Comparison of ENCODE assay signal across 8 cellular contexts in the genomic region with DNA sequence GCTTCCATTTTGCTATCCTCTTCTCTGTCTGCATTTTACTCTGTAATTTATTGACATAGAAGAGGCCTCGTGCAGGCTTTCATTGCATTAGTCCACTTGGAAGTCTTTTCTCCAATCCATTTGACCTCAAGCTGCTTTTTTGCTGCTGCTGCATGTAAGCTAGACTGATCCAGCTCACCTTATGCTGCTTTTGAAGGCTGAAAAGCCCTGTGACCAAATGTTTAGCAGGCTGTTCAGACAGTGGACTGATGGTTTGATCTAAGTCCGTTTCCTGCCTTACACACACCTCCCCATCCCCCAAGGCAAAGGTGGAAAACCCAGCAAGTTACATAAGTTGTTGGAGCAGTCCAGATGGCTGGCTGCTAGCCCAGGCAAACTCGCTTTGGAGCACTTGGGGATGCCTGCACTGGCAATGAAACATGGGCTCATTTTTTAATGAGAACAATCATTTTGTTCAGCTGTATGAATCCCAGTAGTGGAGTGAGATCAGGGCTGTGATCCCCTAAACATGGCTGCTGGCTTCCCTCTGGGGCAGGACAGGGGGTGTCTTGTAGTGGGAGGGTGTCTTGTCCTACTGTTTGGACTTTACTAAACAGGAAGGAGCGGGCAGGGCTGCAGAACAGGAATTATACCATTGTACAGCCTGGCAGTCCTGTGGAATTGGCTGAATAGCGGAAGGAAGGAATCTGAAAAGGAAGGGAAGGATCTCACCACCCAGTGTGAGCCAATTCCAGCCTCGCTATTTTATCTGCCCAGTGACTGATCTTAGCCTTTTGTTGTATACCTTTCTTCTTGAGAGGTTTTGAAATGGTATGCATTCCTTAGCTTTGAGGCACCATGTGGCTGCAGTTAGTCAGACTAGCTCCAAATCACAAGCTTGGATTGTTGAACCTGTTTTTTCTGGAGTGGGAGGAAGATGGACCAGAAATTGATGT.
DNase-seq lines count a peak whose midpoint lies in the region; ATAC-seq, FAIRE-seq and TF ChIP-seq lines count a peak whose summit lies in the region.

No MANE protein-coding gene starts in this region.

- DNase-seq in adrenal gland (peak; percentile 55 to 85 (median 62)), heart left ventricle (peak; percentile 76 to 92 (median 88)), posterior cingulate gyrus (peak; percentile 46 to 94 (median 78)), NCI-H2107 (lab: John Stamatoyannopoulos, UW) (no peak), GM19239 (ENCODE audit: insufficient read length, low spot score) (no peak)

- peak; percentile 80 to 93 (median 92) for ATAC-seq in heart left ventricle
- no peak for ATAC-seq in GM19023 (IDR thresholded peaks at IDR 0.05; ENCODE audit: unreplicated experiment)

- TF ChIP-seq POLR2A in adrenal gland (IDR thresholded peaks at IDR 0.05) (no peak), heart left ventricle (IDR thresholded peaks at IDR 0.05) (no peak)

- H3K27ac ChIP-seq in ACC112 (ENCODE audit: low read depth, low read length) (peak overlapping the region; percentile 68), HUES64 (ENCODE audit: low read depth, low read length) (peak overlapping the region; percentile 40), adrenal gland (peak overlapping the region in 2 of 5 donors; percentile 42 to 55), heart left ventricle (peak overlapping the region; percentile 1 to 84 (median 75))

- H3K79me2 ChIP-seq in ACC112 (ENCODE audit: control insufficient read depth, insufficient read depth, low read length, unreplicated experiment): no peaks in the 10 kb centered on the region

- TF ChIP-seq CTCF in adrenal gland (IDR thresholded peaks at IDR 0.05) (no peak), heart left ventricle (IDR thresholded peaks at IDR 0.05) (no peak)

- H2AFZ ChIP-seq in ACC112 (ENCODE audit: low read length, unreplicated experiment): peak overlapping the region; percentile 69

- no peak for FAIRE-seq in GM19239 (lab: Jason Lieb, UNC)

- 0 out of 2 replicates have a peak overlapping the region, but pooled peaks have one; percentile 3 for H3K4me3 ChIP-seq in ACC112 (ENCODE audit: low read depth, low read length)
- no peak overlapping the region for H3K4me3 ChIP-seq in HUES64 (ENCODE audit: low read length)
- no peak overlapping the region for H3K4me3 ChIP-seq in adrenal gland
- no peak overlapping the region for H3K4me3 ChIP-seq in heart left ventricle

- no peaks in the 10 kb centered on the region for H3K27me3 ChIP-seq in ACC112 (ENCODE audit: insufficient read depth, low read length)
- no peaks in the 10 kb centered on the region for H3K27me3 ChIP-seq in HUES64 (ENCODE audit: insufficient read depth, low read length)
- no peaks in the 10 kb centered on the region for H3K27me3 ChIP-seq in adrenal gland
- H3K27me3 ChIP-seq in heart left ventricle: no peaks in the 10 kb centered on the region

- peaks cover 51% of the 10 kb centered on the region for H3K4me1 ChIP-seq in ACC112 (ENCODE audit: control insufficient read depth, insufficient read depth, low read length, unreplicated experiment)
- H3K4me1 ChIP-seq in HUES64 (ENCODE audit: insufficient read depth, low read length): peaks cover 34% of the 10 kb centered on the region
- H3K4me1 ChIP-seq in adrenal gland (replicated peaks in 1 of 2): peaks cover 15 to 27% of the 10 kb centered on the region in 2 donors
- peaks cover 10 to 76% (median 42%) of the 10 kb centered on the region in 12 donors for H3K4me1 ChIP-seq in heart left ventricle

- WGBS in HUES64: 69% methylated on average over 6 of the region's 6 CpGs
- WGBS in adrenal gland, 4 donors: 39 to 49% (median 44%) methylated on average over 6 of the region's 6 CpGs
- WGBS in heart left ventricle, 4 donors: 16 to 27% (median 20%) methylated on average over 6 of the region's 6 CpGs

- H3K9me3 ChIP-seq in HUES64 (ENCODE audit: insufficient read depth, low read depth, low read length) (no peaks in the 10 kb centered on the region), adrenal gland (replicated peaks in 1 of 3) (no peaks in the 10 kb centered on the region), heart left ventricle (no peaks in the 10 kb centered on the region)

- H3K36me3 ChIP-seq in ACC112 (ENCODE audit: insufficient read depth, low read length) (no peaks in the 10 kb centered on the region), HUES64 (ENCODE audit: insufficient read depth, low read length) (no peaks in the 10 kb centered on the region), adrenal gland (replicated peaks in 1 of 2) (no peaks in the 10 kb centered on the region), heart left ventricle (no peaks in the 10 kb centered on the region)

- peak overlapping the region; percentile 42; the same call in 1 of the 2 replicates for H3K9ac ChIP-seq in HUES64 (ENCODE audit: low read depth, low read length)

- intact Hi-C loops in adrenal gland (cut with DNase I) (no loop called here), heart left ventricle (cut with DNase I) (loop anchor here in 1 of 10 donors (2.0 kb wide), 1 partner anchor 21 kb away; no protein-coding TSS in a partner anchor), posterior cingulate gyrus (cut with DNase I) (no loop called here)

Comparison
In these comparisons a context has a peak if more than half of its experiments do, and no peak if none do; other contexts are left out.
1. DNase-seq: peak in adrenal gland (7 of 7), heart left ventricle (5 of 5) and posterior cingulate gyrus (10 of 10); none in NCI-H2107 (single experiment) and GM19239 (single experiment).